Comparison of ENCODE assay signal across 18 cellular contexts in the genomic region with DNA sequence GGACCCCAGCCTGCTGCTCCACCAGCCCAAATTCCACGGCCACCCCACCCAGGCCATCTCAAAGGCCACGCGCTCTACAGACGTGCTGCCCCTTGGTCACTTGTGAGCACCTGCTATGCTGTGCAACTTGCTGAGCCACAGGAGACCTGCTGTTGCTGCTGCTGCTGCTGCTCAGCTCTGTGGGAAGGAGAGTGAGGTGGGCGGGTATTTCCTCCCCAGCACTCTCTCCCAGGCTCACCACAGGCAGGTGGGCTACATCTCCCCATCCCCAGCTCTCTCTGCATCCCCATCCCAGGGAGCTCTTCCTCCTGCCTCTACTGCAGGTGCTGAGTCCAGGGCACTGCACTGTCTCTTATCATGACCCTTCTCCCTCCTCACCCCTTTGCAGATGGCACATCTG.
DNase-seq lines count a peak whose midpoint lies in the region; ATAC-seq and TF ChIP-seq lines count a peak whose summit lies in the region.
"Had no signal": no experiment of that assay in that cellular context is flagged by ENCODE, and none has a peak within 500 bp of the region (broad histone marks: within the 10 kb centered on the region; RNA-seq: fewer than 3 reads in every experiment).

No MANE protein-coding gene starts in this region.

- no CpG with 5 or more reads among the region's 5 CpGs for WGBS in H9 (ENCODE audit: extremely low coverage, insufficient read length, low lambda C conversion rate)

- no peaks in the 10 kb centered on the region for H3K27me3 ChIP-seq in H9 (ENCODE audit: insufficient read depth, low read length)
- H3K27me3 ChIP-seq in neural progenitor cell = no peaks in the 10 kb centered on the region
- H3K27me3 ChIP-seq: BLaER1, SJSA1 had no signal

- H3K18ac ChIP-seq in H9 (ENCODE audit: insufficient read length, low read depth, low read length) = no peak overlapping the region

- H3K36me3 Mint-ChIP-seq in activated CD8-positive, alpha-beta memory T cell treated with anti-CD3 and anti-CD28 coated beads, Interleukin-2, amount 10 ng/mL, durations not matched to agents 7 days and 5 days = no peaks in the 10 kb centered on the region
- no peaks in the 10 kb centered on the region; a peak in 1 of 7 replicates for H3K36me3 Mint-ChIP-seq in H9 (ENCODE audit: insufficient read depth in 1 of 3, low read depth in 3 of 3)
- H3K36me3 Mint-ChIP-seq in activated T-helper 17 cell treated with anti-CD3 and anti-CD28 coated beads, Interleukin-2, amount 50 U/mL, for 72 hours (ENCODE audit: low read depth) = no peaks in the 10 kb centered on the region
- H3K36me3 Mint-ChIP-seq in neural progenitor cell = no peaks in the 10 kb centered on the region

- TF ChIP-seq CTCF in H9 (conservative IDR thresholded peaks at IDR 0.05) (no peak), neural progenitor cell (IDR thresholded peaks at IDR 0.05) (no peak)

- H3T11ph ChIP-seq in H9 (ENCODE audit: low read length) = no peak overlapping the region

- no peaks in the 10 kb centered on the region for H3K27me3 Mint-ChIP-seq in activated CD8-positive, alpha-beta memory T cell treated with anti-CD3 and anti-CD28 coated beads, Interleukin-2, amount 10 ng/mL, durations not matched to agents 7 days and 5 days
- H3K27me3 Mint-ChIP-seq in H9 (ENCODE audit: low read depth) (peaks cover 6% of the 10 kb centered on the region), neural progenitor cell (ENCODE audit: insufficient read depth, low read depth) (peaks cover 2% of the 10 kb centered on the region)
- no peaks in the 10 kb centered on the region for H3K27me3 Mint-ChIP-seq in activated T-helper 17 cell treated with anti-CD3 and anti-CD28 coated beads, Interleukin-2, amount 50 U/mL, for 72 hours

- CTCF ChIA-PET in activated CD8-positive, alpha-beta memory T cell treated with anti-CD3 and anti-CD28 coated beads, Interleukin-2, amount 10 ng/mL, durations not matched to agents 7 days and 5 days (lab: Charles Lee) = interaction anchor here (1.0 to 2.4 kb wide), 2 partner anchors 11 to 226 kb away, joined by 3 to 7 read pairs; no protein-coding TSS in a partner anchor

- H3K79me1 ChIP-seq in H9 (ENCODE audit: insufficient read depth, low read depth, low read length, poor library complexity, severe bottlenecking) = no peaks in the 10 kb centered on the region

- no peaks in the 10 kb centered on the region for H3K4me1 ChIP-seq in H9 (ENCODE audit: insufficient read depth, low read length)
- H3K4me1 ChIP-seq in neural progenitor cell = no peaks in the 10 kb centered on the region
- H3K4me1 ChIP-seq: Caco-2, SJSA1 had no signal

- no peak overlapping the region for H4K8ac ChIP-seq in H9 (replicated peaks; ENCODE audit: insufficient read length, low read depth, low read length)

- no peak overlapping the region for H3K14ac ChIP-seq in H9 (ENCODE audit: insufficient read depth, low read length)

- no peaks in the 10 kb centered on the region for H3K9me3 ChIP-seq in H9 (ENCODE audit: control insufficient read depth, low read depth, low read length)
- no peaks in the 10 kb centered on the region for H3K9me3 ChIP-seq in neural progenitor cell (ENCODE audit: low read depth)
- H3K9me3 ChIP-seq: BLaER1, Caco-2, SJSA1 had no signal

- no peak overlapping the region for H3K4me2 ChIP-seq in H9 (ENCODE audit: insufficient read depth, insufficient read length, low read length)
- no peak overlapping the region for H3K4me2 ChIP-seq in neural progenitor cell
- H3K4me2 ChIP-seq: BLaER1 had no signal

- H3K9me3 Mint-ChIP-seq in activated CD8-positive, alpha-beta memory T cell treated with anti-CD3 and anti-CD28 coated beads, Interleukin-2, amount 10 ng/mL, durations not matched to agents 7 days and 5 days (ENCODE audit: low read depth) = no peaks in the 10 kb centered on the region
- H3K9me3 Mint-ChIP-seq in H9 (no peaks in the 10 kb centered on the region), neural progenitor cell (peaks cover 2% of the 10 kb centered on the region)
- H3K9me3 Mint-ChIP-seq in activated T-helper 17 cell treated with anti-CD3 and anti-CD28 coated beads, Interleukin-2, amount 50 U/mL, for 72 hours = no peaks in the 10 kb centered on the region

- no peak overlapping the region for H2BK5ac ChIP-seq in H9 (ENCODE audit: insufficient read length, low read length)

- no peaks in the 10 kb centered on the region for H3K23me2 ChIP-seq in H9 (ENCODE audit: insufficient read length, low read depth, low read length, poor library complexity, severe bottlenecking)

- H3K4me1 Mint-ChIP-seq in activated CD8-positive, alpha-beta memory T cell treated with anti-CD3 and anti-CD28 coated beads, Interleukin-2, amount 10 ng/mL, durations not matched to agents 7 days and 5 days = peaks cover 44% of the 10 kb centered on the region
- H3K4me1 Mint-ChIP-seq in H9 (peaks cover 12 to 21% of the 10 kb centered on the region in 2 experiments), neural progenitor cell (no peaks in the 10 kb centered on the region)
- peaks cover 30% of the 10 kb centered on the region for H3K4me1 Mint-ChIP-seq in activated T-helper 17 cell treated with anti-CD3 and anti-CD28 coated beads, Interleukin-2, amount 50 U/mL, for 72 hours

- no peak overlapping the region for H4K91ac ChIP-seq in H9 (ENCODE audit: insufficient read length, low read depth, low read length)

- no peak overlapping the region for H3K27ac ChIP-seq in H9 (ENCODE audit: insufficient read length, low read depth, low read length)
- H3K27ac ChIP-seq in neural progenitor cell = no peak overlapping the region
- H3K27ac ChIP-seq: BLaER1, GM23248, SJSA1 had no signal

- H3K36me3 ChIP-seq in neural progenitor cell = no peaks in the 10 kb centered on the region
- H3K36me3 ChIP-seq: BLaER1, SJSA1 had no signal

- no peaks in the 10 kb centered on the region for H3F3A ChIP-seq in neural progenitor cell (ENCODE audit: low read depth)

- no peak overlapping the region for H2BK120ac ChIP-seq in H9 (ENCODE audit: low read depth, low read length, poor library complexity, severe bottlenecking)

- no peak overlapping the region for H2BK12ac ChIP-seq in H9 (ENCODE audit: insufficient read length, low read depth, low read length)

- peak; percentile 53 for ATAC-seq in activated CD8-positive, alpha-beta memory T cell treated with anti-CD3 and anti-CD28 coated beads, Interleukin-2, amount 10 ng/mL, durations not matched to agents 7 days and 5 days
- peak; percentile 10 for ATAC-seq in activated T-helper 17 cell treated with anti-CD3 and anti-CD28 coated beads, Interleukin-2, amount 50 U/mL, for 72 hours (replicated peaks)

- peak overlapping the region; percentile 45 for H3K4me3 Mint-ChIP-seq in activated CD8-positive, alpha-beta memory T cell treated with anti-CD3 and anti-CD28 coated beads, Interleukin-2, amount 10 ng/mL, durations not matched to agents 7 days and 5 days
- no peak overlapping the region for H3K4me3 Mint-ChIP-seq in H9
- H3K4me3 Mint-ChIP-seq in activated T-helper 17 cell treated with anti-CD3 and anti-CD28 coated beads, Interleukin-2, amount 50 U/mL, for 72 hours = peak overlapping the region; percentile 48
- no peak overlapping the region for H3K4me3 Mint-ChIP-seq in neural progenitor cell

- no peak for DNase-seq in activated CD8-positive, alpha-beta memory T cell treated with anti-CD3 and anti-CD28 coated beads, Interleukin-2, amount 10 ng/mL, durations not matched to agents 7 days and 5 days
- DNase-seq in activated CD8-positive, alpha-beta memory T cell treated with anti-CD3 and anti-CD28 coated beads for 24 hours = no peak
- DNase-seq in H9 = peak; percentile 21
- DNase-seq in neural progenitor cell (ENCODE audit: low spot score) = no peak
- DNase-seq in EL = no peak
- no peak for DNase-seq in iPS-NIHi7 (ENCODE audit: extremely low spot score)
- DNase-seq in DMS53 (lab: John Stamatoyannopoulos, UW) = no peak
- DNase-seq: Caco-2, DMS153, GM23248, KBM-7, NCI-H1048, NCI-H1436 treated with DMSO at 0.1 percent for 48 hours, NCI-H2081 treated with DMSO at 0.1 percent for 48 hours, NCI-H510A treated with DMSO at 0.1 percent for 48 hours had no signal

- no peak overlapping the region for H2BK20ac ChIP-seq in H9 (ENCODE audit: low read depth, low read length, poor library complexity, severe bottlenecking)

- no peak overlapping the region for H3K56ac ChIP-seq in H9 (ENCODE audit: insufficient read length, low read depth, low read length)

- no peak overlapping the region for H4K5ac ChIP-seq in H9 (ENCODE audit: insufficient read length, low read depth, low read length)

- H3K9ac ChIP-seq in H9 (ENCODE audit: extremely low read depth, insufficient read length, low read length) = no peak overlapping the region
- no peak overlapping the region for H3K9ac ChIP-seq in neural progenitor cell
- H3K9ac ChIP-seq: BLaER1, GM23248 had no signal

- H3K23ac ChIP-seq in H9 (ENCODE audit: insufficient read length, low read depth, low read length) = no peak overlapping the region

- H3K4me3 ChIP-seq in neural progenitor cell = no peak overlapping the region
- H3K4me3 ChIP-seq: BLaER1, GM23248, SJSA1 had no signal

- peak overlapping the region; percentile 63 for H3K27ac Mint-ChIP-seq in activated CD8-positive, alpha-beta memory T cell treated with anti-CD3 and anti-CD28 coated beads, Interleukin-2, amount 10 ng/mL, durations not matched to agents 7 days and 5 days
- H3K27ac Mint-ChIP-seq in H9 = no peak overlapping the region; a peak in 2 of 7 replicates
- H3K27ac Mint-ChIP-seq in activated T-helper 17 cell treated with anti-CD3 and anti-CD28 coated beads, Interleukin-2, amount 50 U/mL, for 72 hours = peak overlapping the region; percentile 26
- H3K27ac Mint-ChIP-seq in neural progenitor cell = peak overlapping the region; percentile 38

- H2AFZ ChIP-seq in H9 (ENCODE audit: low read length) (no peak overlapping the region), neural progenitor cell (replicated peaks) (no peak overlapping the region)
- H2AFZ ChIP-seq: GM23248 had no signal

- no peaks in the 10 kb centered on the region for H4K20me1 ChIP-seq in H9 (ENCODE audit: control insufficient read depth, insufficient read depth, insufficient read length)
- H4K20me1 ChIP-seq in neural progenitor cell (ENCODE audit: low read depth) = no peaks in the 10 kb centered on the region
- H4K20me1 ChIP-seq: BLaER1 had no signal

- no peak overlapping the region for H3K4ac ChIP-seq in H9 (ENCODE audit: low read depth, low read length)

- H2BK15ac ChIP-seq in H9 (ENCODE audit: low read depth, low read length) = no peak overlapping the region

- H3K79me2 ChIP-seq in H9 (ENCODE audit: insufficient read depth, low read length) (no peaks in the 10 kb centered on the region), neural progenitor cell (ENCODE audit: low read depth) (no peaks in the 10 kb centered on the region)

- H2AK5ac ChIP-seq in H9 (ENCODE audit: insufficient read length, low read length) = no peak overlapping the region

Comparison
In these comparisons a context has a peak if more than half of its experiments do, and no peak if none do; other contexts are left out.
1. H3K27ac Mint-ChIP-seq: peak in activated CD8-positive, alpha-beta memory T cell treated with anti-CD3 and anti-CD28 coated beads, Interleukin-2, amount 10 ng/mL, durations not matched to agents 7 days and 5 days (single experiment), activated T-helper 17 cell treated with anti-CD3 and anti-CD28 coated beads, Interleukin-2, amount 50 U/mL, for 72 hours (single experiment) and neural progenitor cell (single experiment); none in H9 (0 of 3).
2. H3K4me3 Mint-ChIP-seq: peak in activated CD8-positive, alpha-beta memory T cell treated with anti-CD3 and anti-CD28 coated beads, Interleukin-2, amount 10 ng/mL, durations not matched to agents 7 days and 5 days (single experiment) and activated T-helper 17 cell treated with anti-CD3 and anti-CD28 coated beads, Interleukin-2, amount 50 U/mL, for 72 hours (single experiment); none in H9 (0 of 2) and neural progenitor cell (single experiment).